25 cellular contexts compared by ENCODE assay signal in the genomic region with DNA sequence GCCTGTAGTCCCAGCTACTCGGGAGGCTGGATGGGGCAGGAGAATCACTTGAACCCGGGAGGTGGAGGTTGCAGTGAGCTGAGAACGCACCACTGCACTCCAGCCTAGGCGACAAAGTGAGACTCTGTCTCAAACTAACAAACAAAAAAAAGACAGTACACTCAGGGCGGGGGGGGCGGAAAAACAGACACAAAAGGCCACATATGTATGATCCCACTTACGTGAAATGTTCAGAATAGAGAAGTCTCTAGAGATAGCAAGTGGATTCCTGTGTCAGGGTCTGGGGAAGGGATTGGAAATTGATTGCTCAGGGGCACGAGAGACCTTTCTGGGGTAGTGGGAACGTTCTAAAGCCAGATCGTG. TPM values are rescaled to one million over a fixed set of nuclear protein-coding genes. Genes with fewer than 3 reads are reported as not detected.
DNase-seq lines count a peak whose midpoint lies in the region; ATAC-seq and TF ChIP-seq lines count a peak whose summit lies in the region.
"Had no signal": no experiment of that assay in that cellular context is flagged by ENCODE, and none has a peak within 500 bp of the region (broad histone marks: within the 10 kb centered on the region; RNA-seq: fewer than 3 reads in every experiment).

No MANE protein-coding gene starts in this region.

- no peak overlapping the region for H4K8ac ChIP-seq in neuronal stem cell (ENCODE audit: low read depth, low read length)

- H2AK5ac ChIP-seq in neuronal stem cell (ENCODE audit: low read depth, low read length) = no peak overlapping the region

- H3K27ac ChIP-seq in endodermal cell (ENCODE audit: low read depth, low read length) = no peak overlapping the region
- no peak overlapping the region for H3K27ac ChIP-seq in neuronal stem cell (replicated peaks; ENCODE audit: low read length)
- H3K27ac ChIP-seq in Karpas-422 (ENCODE audit: low read length) = no peak overlapping the region
- H3K27ac ChIP-seq: 22Rv1, GM23248 had no signal

- H2BK120ac ChIP-seq in neuronal stem cell (ENCODE audit: low read depth, low read length) = no peak overlapping the region

- H2AFZ ChIP-seq in neuronal stem cell (ENCODE audit: low read length) (peak overlapping the region; percentile 12), Karpas-422 (ENCODE audit: low read length) (no peak overlapping the region)
- H2AFZ ChIP-seq: GM23248 had no signal

- TF ChIP-seq CTCF in endodermal cell (conservative IDR thresholded peaks at IDR 0.05) (no peak), natural killer cell (IDR thresholded peaks at IDR 0.05) (no peak)

- no peak overlapping the region for H3K9ac ChIP-seq in endodermal cell (ENCODE audit: extremely low read depth, low read length, poor library complexity, severe bottlenecking)
- no peak overlapping the region for H3K9ac ChIP-seq in neuronal stem cell (ENCODE audit: low read depth, low read length, poor library complexity)
- no peak overlapping the region for H3K9ac ChIP-seq in Karpas-422 (ENCODE audit: low read length)
- H3K9ac ChIP-seq: BLaER1 treated with 17β-estradiol and CSF1 and Interleukin-3, amounts not matched to agents 10 nM and 100 nM; GM23248 had no signal

- H3K4me2 ChIP-seq in neuronal stem cell (ENCODE audit: insufficient read depth, low read length, poor library complexity, severe bottlenecking) (no peak overlapping the region), Karpas-422 (ENCODE audit: low read depth, low read length, poor library complexity, severe bottlenecking) (no peak overlapping the region)

- 94 to 95% methylated on average over 7 to 10 of the region's 10 CpGs for WGBS in endodermal cell (ENCODE audit: insufficient coverage in 1 of 2, insufficient read length in 1 of 2), 2 experiments
- WGBS in neuronal stem cell (ENCODE audit: extremely low coverage in 2 of 2, insufficient read length in 2 of 2, insufficient replicate concordance in 1 of 2), 2 donors = no CpG with 5 or more reads among the region's 10 CpGs

- no peak overlapping the region for H4K91ac ChIP-seq in neuronal stem cell (ENCODE audit: low read depth, low read length, poor library complexity)

- H3K79me2 ChIP-seq in Karpas-422 (ENCODE audit: low read length) = no peaks in the 10 kb centered on the region

- H3K79me1 ChIP-seq in neuronal stem cell (ENCODE audit: low read depth, low read length) = no peaks in the 10 kb centered on the region

- H3K36me3 ChIP-seq in endodermal cell (ENCODE audit: control insufficient read depth, insufficient read depth, low read length) (no peaks in the 10 kb centered on the region), neuronal stem cell (replicated peaks in 1 of 2; ENCODE audit: control insufficient read depth in 2 of 2, insufficient read depth in 2 of 2, low read length in 2 of 2) (no peaks in the 10 kb centered on the region), Karpas-422 (ENCODE audit: insufficient read depth, low read length) (no peaks in the 10 kb centered on the region)
- H3K36me3 ChIP-seq: BLaER1 treated with 17β-estradiol and CSF1 and Interleukin-3, amounts not matched to agents 10 nM and 100 nM; MG63 had no signal

- no peak overlapping the region for H3K14ac ChIP-seq in neuronal stem cell (ENCODE audit: low read length)

- no peak for ATAC-seq in activated CD4-positive, CD25-positive, alpha-beta regulatory T cell treated with anti-CD3 and anti-CD28 coated beads, Interleukin-2, amount 50 U/mL, for 24 hours
- no peak for ATAC-seq in natural killer cell
- ATAC-seq: CD8-positive, alpha-beta T cell had no signal

- intact Hi-C loops in natural killer cell (cut with micrococcal nuclease) = no loop called here

- H3K27ac Mint-ChIP-seq in endodermal cell (no peak overlapping the region), natural killer cell (no peak overlapping the region)
- H3K27ac Mint-ChIP-seq: CD8-positive, alpha-beta T cell; IgD-negative memory B cell had no signal

- H3K9me3 Mint-ChIP-seq in endodermal cell (peaks cover 8% of the 10 kb centered on the region), natural killer cell (peaks cover 4 to 5% of the 10 kb centered on the region in 2 donors)

- DNase-seq in activated CD4-positive, CD25-positive, alpha-beta regulatory T cell treated with anti-CD3 and anti-CD28 coated beads, Interleukin-2, amount 50 U/mL, for 72 hours = peak; percentile 11
- DNase-seq in endodermal cell (peak; percentile 36), neuronal stem cell (ENCODE audit: low spot score) (no peak), ureter (ENCODE audit: low spot score) (peak; percentile 1), DMS 273 treated with DMSO at 0.1 percent for 48 hours (lab: John Stamatoyannopoulos, UW) (no peak), Karpas-422 (no peak), natural killer cell (no peak)
- DNase-seq: ACHN; CD8-positive, alpha-beta T cell; GM23248; HCEC 1CT; NCI-H1417; NCI-H1694 treated with DMSO at 0.1 percent for 48 hours; NCI-H2107; NCI-H446 treated with DMSO at 0.1 percent for 48 hours; NCI-H526 treated with DMSO at 0.1 percent for 48 hours; SHP77 treated with DMSO at 0.1 percent for 48 hours had no signal

- no peaks in the 10 kb centered on the region for H3K4me1 Mint-ChIP-seq in endodermal cell
- peaks cover 0 to 4% of the 10 kb centered on the region in 2 donors for H3K4me1 Mint-ChIP-seq in natural killer cell

- no peak overlapping the region for H3K23ac ChIP-seq in neuronal stem cell (ENCODE audit: low read depth, low read length, poor library complexity)

- H3K27me3 ChIP-seq in endodermal cell (ENCODE audit: control insufficient read depth, insufficient read depth, low read length, poor library complexity, severe bottlenecking) (no peaks in the 10 kb centered on the region), neuronal stem cell (ENCODE audit: control insufficient read depth in 3 of 3, insufficient read depth in 3 of 3, low read depth in 1 of 3, low read length in 3 of 3) (no peaks in the 10 kb centered on the region), Karpas-422 (ENCODE audit: low read length) (no peaks in the 10 kb centered on the region)
- H3K27me3 ChIP-seq: BLaER1 treated with 17β-estradiol and CSF1 and Interleukin-3, amounts not matched to agents 10 nM and 100 nM; MG63 had no signal

- H3K27me3 Mint-ChIP-seq in endodermal cell (ENCODE audit: insufficient read depth) (peaks cover 2% of the 10 kb centered on the region), natural killer cell (ENCODE audit: low read depth in 2 of 2) (peaks cover 0 to under 1% of the 10 kb centered on the region in 2 donors)

- no peak overlapping the region for H3K18ac ChIP-seq in neuronal stem cell (ENCODE audit: low read length)

- H3K4me1 ChIP-seq in endodermal cell (ENCODE audit: control insufficient read depth, insufficient read depth, low read length) = no peaks in the 10 kb centered on the region
- H3K4me1 ChIP-seq in neuronal stem cell (ENCODE audit: control insufficient read depth in 2 of 2, insufficient read depth in 1 of 2, low read depth in 1 of 2, low read length in 2 of 2) = peaks cover 0 to 3% of the 10 kb centered on the region in 2 donors
- H3K4me1 ChIP-seq in Karpas-422 (ENCODE audit: low read length) = no peaks in the 10 kb centered on the region

- H3K9me3 ChIP-seq in endodermal cell (ENCODE audit: control insufficient read depth, low read length) (no peaks in the 10 kb centered on the region), neuronal stem cell (replicated peaks in 1 of 2; ENCODE audit: control insufficient read depth in 2 of 2, insufficient read depth in 1 of 2, low read depth in 1 of 2, low read length in 2 of 2) (peaks cover 0 to 3% of the 10 kb centered on the region in 2 donors), Karpas-422 (ENCODE audit: low read length) (peaks cover 11% of the 10 kb centered on the region)

- no peak overlapping the region for H3K4me3 Mint-ChIP-seq in endodermal cell
- H3K4me3 Mint-ChIP-seq in natural killer cell = no peak overlapping the region
- H3K4me3 Mint-ChIP-seq: CD8-positive, alpha-beta T cell; IgD-negative memory B cell had no signal

- no peaks in the 10 kb centered on the region for H3K9me2 ChIP-seq in Karpas-422 (replicated peaks; ENCODE audit: insufficient read depth, low read length)

- H2BK5ac ChIP-seq in neuronal stem cell (ENCODE audit: low read length) = no peak overlapping the region

- H3K4me3 ChIP-seq in endodermal cell (ENCODE audit: low read length) = no peak overlapping the region
- H3K4me3 ChIP-seq in neuronal stem cell (ENCODE audit: low read length in 2 of 2) = no peak overlapping the region
- H3K4me3 ChIP-seq in Karpas-422 (ENCODE audit: low read length) = no peak overlapping the region
- H3K4me3 ChIP-seq: BLaER1 treated with 17β-estradiol and CSF1 and Interleukin-3, amounts not matched to agents 10 nM and 100 nM; GM23248; MG63 had no signal

- H4K20me1 ChIP-seq in Karpas-422 (ENCODE audit: insufficient read depth, low read depth, low read length) = no peaks in the 10 kb centered on the region; the same call in 1 of the 2 replicates

- no peak overlapping the region for H2BK15ac ChIP-seq in neuronal stem cell (ENCODE audit: low read length)

- H3K4ac ChIP-seq in neuronal stem cell (ENCODE audit: low read length) = no peak overlapping the region

- H3K36me3 Mint-ChIP-seq in endodermal cell (ENCODE audit: low read depth) (no peaks in the 10 kb centered on the region), natural killer cell (peaks cover 10% of the 10 kb centered on the region)
- H3K36me3 Mint-ChIP-seq: CD8-positive, alpha-beta T cell; IgD-negative memory B cell had no signal

- no peak overlapping the region for H2BK12ac ChIP-seq in neuronal stem cell (ENCODE audit: low read length)

RNA-seq across cellular contexts. Expression of a gene that starts 9.0 kb away (rescaled TPM):
- not detected for total RNA-seq in endodermal cell
- polyA plus RNA-seq in endodermal cell (2013, experiment 1 of 2) = not detected
- polyA plus RNA-seq in endodermal cell (2013, experiment 2 of 2) = not detected
- polyA plus RNA-seq in neuronal stem cell (2013, experiment 1 of 2) = not detected
- polyA plus RNA-seq in neuronal stem cell (2013, experiment 2 of 2) = not detected
- not detected for total RNA-seq in ureter
- total RNA-seq in Karpas-422 (2014; rRNA removed; shearing (Covaris generic); ENCODE audit: low replicate concordance) = not detected in 2 replicates
- total RNA-seq in natural killer cell = not detected
- total RNA-seq: CD8-positive, alpha-beta T cell; G401; GM23248; LHCN-M2; RPMI7951 had no signal
- polyA plus RNA-seq: GM23248, IgD-negative memory B cell had no signal

RNA-seq across cellular contexts. Expression of a gene that starts 11.7 kb away (rescaled TPM):
- total RNA-seq in endodermal cell (10 to 100 TPM; 50.2 to 53.1 TPM), ureter (34.5 TPM), natural killer cell (10 to 100 TPM; 15.6 to 26.7 (median 24.7) TPM)
- 51.4 TPM for polyA plus RNA-seq in endodermal cell (2013, experiment 1 of 2)
- 44.0 TPM for polyA plus RNA-seq in endodermal cell (2013, experiment 2 of 2)
- polyA plus RNA-seq in neuronal stem cell (2013, experiment 1 of 2) = 88.3 TPM
- 78.9 TPM for polyA plus RNA-seq in neuronal stem cell (2013, experiment 2 of 2)
- 47.9 and 51.9 TPM in 2 replicates for total RNA-seq in Karpas-422 (2014; rRNA removed; shearing (Covaris generic); ENCODE audit: low replicate concordance)

RNA-seq across cellular contexts. Expression of a gene that starts 32.6 kb away (rescaled TPM):
- 10 to 100 TPM; 43.2 to 54.5 TPM for total RNA-seq in endodermal cell
- polyA plus RNA-seq in endodermal cell (2013, experiment 1 of 2) = 21.4 TPM
- polyA plus RNA-seq in endodermal cell (2013, experiment 2 of 2) = 20.9 TPM
- polyA plus RNA-seq in neuronal stem cell (2013, experiment 1 of 2) = 20.7 TPM
- 20.4 TPM for polyA plus RNA-seq in neuronal stem cell (2013, experiment 2 of 2)
- 25.6 TPM for total RNA-seq in ureter
- 0.22 and 1.2 TPM in 2 replicates for total RNA-seq in Karpas-422 (2014; rRNA removed; shearing (Covaris generic); ENCODE audit: low replicate concordance)
- 1 to 10 TPM; 3.2 to 5.3 (median 3.6) TPM for total RNA-seq in natural killer cell

RNA-seq across cellular contexts. Expression of a gene that starts 33.7 kb away (rescaled TPM):
- total RNA-seq in endodermal cell (not detected), ureter (not detected), natural killer cell (not detected)
- not detected for polyA plus RNA-seq in endodermal cell (2013, experiment 1 of 2)
- not detected for polyA plus RNA-seq in endodermal cell (2013, experiment 2 of 2)
- not detected for polyA plus RNA-seq in neuronal stem cell (2013, experiment 1 of 2)
- not detected for polyA plus RNA-seq in neuronal stem cell (2013, experiment 2 of 2)
- total RNA-seq in Karpas-422 (2014; rRNA removed; shearing (Covaris generic); ENCODE audit: low replicate concordance) = not detected in 2 replicates
- total RNA-seq: CD8-positive, alpha-beta T cell; G401; GM23248; LHCN-M2; RPMI7951 had no signal
- polyA plus RNA-seq: GM23248, IgD-negative memory B cell had no signal

RNA-seq across cellular contexts. Expression of a gene that starts 49.3 kb away (rescaled TPM):
- total RNA-seq in endodermal cell (not detected), ureter (not detected), natural killer cell (not detected)
- polyA plus RNA-seq in endodermal cell (2013, experiment 1 of 2) = not detected
- polyA plus RNA-seq in endodermal cell (2013, experiment 2 of 2) = not detected
- not detected for polyA plus RNA-seq in neuronal stem cell (2013, experiment 1 of 2)
- not detected for polyA plus RNA-seq in neuronal stem cell (2013, experiment 2 of 2)
- not detected in 2 replicates for total RNA-seq in Karpas-422 (2014; rRNA removed; shearing (Covaris generic); ENCODE audit: low replicate concordance)
- total RNA-seq: CD8-positive, alpha-beta T cell; G401; GM23248; LHCN-M2; RPMI7951 had no signal
- polyA plus RNA-seq: GM23248, IgD-negative memory B cell had no signal

Comparison
In these comparisons a context has a peak if more than half of its experiments do, and no peak if none do; other contexts are left out.
1. DNase-seq: peak in activated CD4-positive, CD25-positive, alpha-beta regulatory T cell treated with anti-CD3 and anti-CD28 coated beads, Interleukin-2, amount 50 U/mL, for 72 hours (single experiment), endodermal cell (single experiment) and ureter (single experiment); none in neuronal stem cell (single experiment), DMS 273 treated with DMSO at 0.1 percent for 48 hours (single experiment), Karpas-422 (single experiment) and natural killer cell (single experiment).